26 cellular contexts compared by ENCODE assay signal in genomic region chr15:72936691-72937679, GRCh38.
"Had no signal": no experiment of that assay in that cellular context is flagged by ENCODE, and none has a peak within 500 bp of the region (broad histone marks: within the 10 kb centered on the region; RNA-seq: fewer than 3 reads in every experiment).

No MANE protein-coding gene starts in this region.

- H3K27ac Mint-ChIP-seq: nephron; stimulated activated naive CD8-positive, alpha-beta T cell treated with anti-CD3 and anti-CD28 coated beads, Interleukin-15, Interleukin-2, amounts not matched to agents 100 ng/mL and 50 ng/mL, for 24 hours had no signal

- H3K9me3 Mint-ChIP-seq: naive thymus-derived CD4-positive, alpha-beta T cell; nephron; stimulated activated naive CD8-positive, alpha-beta T cell treated with anti-CD3 and anti-CD28 coated beads, Interleukin-15, Interleukin-2, amounts not matched to agents 100 ng/mL and 50 ng/mL, for 24 hours had no signal

- H3K27ac ChIP-seq: coronary artery, left lung, pancreas, right lobe of liver, suprapubic skin, transverse colon, upper lobe of right lung, uterus had no signal

- H3K27me3 ChIP-seq: pancreas, right lobe of liver, suprapubic skin, uterus had no signal

- H3K4me1 ChIP-seq: left lung, pancreas, right lobe of liver, suprapubic skin, upper lobe of right lung, uterus had no signal

- H3K36me3 ChIP-seq: left lung, pancreas, right lobe of liver, suprapubic skin, transverse colon, upper lobe of right lung, uterus had no signal

- ATAC-seq: left cardiac atrium; left lung; naive thymus-derived CD4-positive, alpha-beta T cell; pancreas; right lobe of liver; upper lobe of right lung had no signal

- DNase-seq: dermis blood vessel endothelial cell; effector memory CD4-positive, alpha-beta T cell; erythroblast; kidney; left cardiac atrium; left lung; mesendoderm; midbrain; naive thymus-derived CD4-positive, alpha-beta T cell; occipital lobe; pancreas; right lobe of liver; stimulated activated CD4-positive, alpha-beta T cell treated with anti-CD3 and anti-CD28 coated beads, Interleukin-12 subunit alpha, Interleukin-12 subunit beta, amount 100 ng/mL, for 4 hours; stimulated activated CD4-positive, alpha-beta T cell treated with anti-CD3 and anti-CD28 coated beads, Interleukin-1b, Interleukin-23, amount 100 ng/mL, for 48 hours; stimulated activated CD4-positive, alpha-beta T cell treated with anti-CD3 and anti-CD28 coated beads, Interleukin-4, amount 100 ng/mL, for 1 hour; stimulated activated CD8-positive, alpha-beta memory T cell treated with anti-CD3 and anti-CD28 coated beads, Interleukin-4, amount 100 ng/mL, for 48 hours; transverse colon; upper lobe of right lung; uterus had no signal

- H3K4me3 Mint-ChIP-seq: naive thymus-derived CD4-positive, alpha-beta T cell; nephron; stimulated activated naive CD8-positive, alpha-beta T cell treated with anti-CD3 and anti-CD28 coated beads, Interleukin-15, Interleukin-2, amounts not matched to agents 100 ng/mL and 50 ng/mL, for 24 hours had no signal

- FAIRE-seq: endometrium, frontal cortex, kidney, pancreas had no signal

- H3K4me2 ChIP-seq: smooth muscle cell had no signal

- H3K4me3 ChIP-seq: coronary artery, left lung, pancreas, right lobe of liver, smooth muscle cell, suprapubic skin, transverse colon, upper lobe of right lung, uterus had no signal

- H3K36me3 Mint-ChIP-seq: naive thymus-derived CD4-positive, alpha-beta T cell had no signal

- H3K9me3 ChIP-seq: left lung, pancreas, right lobe of liver, suprapubic skin, transverse colon, upper lobe of right lung, uterus had no signal
